33 cellular contexts compared by ENCODE assay signal in the genomic region with DNA sequence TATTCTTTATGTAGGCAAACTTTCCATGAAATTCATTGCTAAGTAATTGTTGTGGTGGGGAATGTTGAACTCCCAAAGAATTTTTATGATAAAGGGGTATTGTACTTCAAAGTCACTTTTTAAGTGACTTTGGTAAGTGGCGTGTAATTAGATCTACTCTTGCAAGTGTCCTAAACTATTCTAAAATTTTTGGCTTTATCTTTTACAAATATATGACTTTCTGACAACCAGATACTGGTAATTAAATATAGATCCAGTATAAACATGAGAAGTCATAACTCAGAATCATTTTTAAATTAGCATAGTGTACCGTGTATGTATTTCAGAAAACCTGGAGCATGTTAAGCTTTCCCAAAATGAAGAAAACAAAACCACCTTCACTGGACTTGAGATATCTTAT.
"Had no signal": no experiment of that assay in that cellular context is flagged by ENCODE, and none has a peak within 500 bp of the region (broad histone marks: within the 10 kb centered on the region; RNA-seq: fewer than 3 reads in every experiment).

No MANE protein-coding gene starts in this region.

- FAIRE-seq: astrocyte, bronchial epithelial cell had no signal

- H3K9me3 ChIP-seq: adrenal gland, ascending aorta, body of pancreas, breast epithelium had no signal

- H3K4me1 ChIP-seq: adrenal gland, ascending aorta, body of pancreas, breast epithelium had no signal

- H3K4me3 ChIP-seq: adrenal gland, ascending aorta, body of pancreas, breast epithelium, cardiac muscle cell had no signal

- H3K27me3 ChIP-seq: adrenal gland, ascending aorta, body of pancreas, brain microvascular endothelial cell, breast epithelium, cardiac muscle cell had no signal

- H3K36me3 ChIP-seq: adrenal gland, ascending aorta, brain microvascular endothelial cell, breast epithelium, cardiac muscle cell had no signal

- DNase-seq: activated effector memory CD4-positive, alpha-beta T cell treated with anti-CD3 and anti-CD28 coated beads, Interleukin-2, amount 50 U/mL, for 16 hours; activated effector memory CD4-positive, alpha-beta T cell treated with Interleukin-2 at 50 U/mL for 16 hours; activated gamma-delta T cell; activated gamma-delta T cell treated with Interleukin-2 at 50 U/mL for 16 hours; activated naive CD4-positive, alpha-beta T cell; activated naive CD4-positive, alpha-beta T cell treated with anti-CD3 and anti-CD28 coated beads for 36 hours; activated naive CD4-positive, alpha-beta T cell treated with anti-CD3 and anti-CD28 coated beads, Interleukin-2, amount 10 ng/mL, durations not matched to agents 7 days and 5 days; activated naive CD4-positive, alpha-beta T cell treated with anti-CD3 and anti-CD28 coated beads, Interleukin-2, amount 50 U/mL, for 16 hours; activated naive CD4-positive, alpha-beta T cell treated with Interleukin-2 at 50 U/mL for 16 hours; activated naive CD8-positive, alpha-beta T cell treated with anti-CD3 and anti-CD28 coated beads for 36 hours; activated naive CD8-positive, alpha-beta T cell treated with anti-CD3 and anti-CD28 coated beads, Interleukin-2, amount 10 ng/mL, durations not matched to agents 7 days and 5 days; activated naive CD8-positive, alpha-beta T cell treated with anti-CD3 and anti-CD28 coated beads, Interleukin-2, amount 50 U/mL, for 24 hours; activated T-cell treated with anti-CD3 and anti-CD28 coated beads, Interleukin-2, amount 50 U/mL, for 1 hour; activated T-cell treated with anti-CD3 and anti-CD28 coated beads, Interleukin-2, amount 50 U/mL, for 24 hours; activated T-cell treated with anti-CD3 and anti-CD28 coated beads, Interleukin-2, amount 50 U/mL, for 4 hours; activated T-cell treated with anti-CD3 and anti-CD28 coated beads, Interleukin-2, amount 50 U/mL, for 72 hours; adrenal gland; amniotic stem cell; amygdala; anterior cingulate cortex; aorta; body of pancreas; brain microvascular endothelial cell; caudate nucleus; central memory CD4-positive, alpha-beta T cell; cerebellar nuclear complex had no signal

- H3K27ac ChIP-seq: adrenal gland, ascending aorta, body of pancreas, brain microvascular endothelial cell, breast epithelium, cardiac muscle cell had no signal

- ATAC-seq: activated naive CD4-positive, alpha-beta T cell treated with anti-CD3 and anti-CD28 coated beads, Interleukin-2, amount 50 U/mL, for 72 hours; activated naive CD8-positive, alpha-beta T cell treated with anti-CD3 and anti-CD28 coated beads, Interleukin-2, amount 50 U/mL, for 24 hours; activated T-cell treated with anti-CD3 and anti-CD28 coated beads, Interleukin-2, amount 50 U/mL, for 4 hours; activated T-cell treated with anti-CD3 and anti-CD28 coated beads, Interleukin-2, amount 50 U/mL, for 72 hours; activated T-helper 17 cell treated with anti-CD3 and anti-CD28 coated beads, Interleukin-2, amount 50 U/mL, for 72 hours; body of pancreas had no signal
